In genomic region chr5:38931731-38932130, GRCh38 we compare ENCODE assay signal across 24 cellular contexts.
"Had no signal": no experiment of that assay in that cellular context is flagged by ENCODE, and none has a peak within 500 bp of the region (broad histone marks: within the 10 kb centered on the region; RNA-seq: fewer than 3 reads in every experiment).

No MANE protein-coding gene starts in this region.

- ATAC-seq: body of pancreas; foreskin keratinocyte; naive thymus-derived CD4-positive, alpha-beta T cell; stimulated activated naive B cell treated with anti-CD40 and anti-IgM and Interleukin-4, amounts not matched to agents 10 μg/mL and 1 μg/mL and 100 μg/mL, for 72 hours; T-cell had no signal

- H3K4me1 ChIP-seq: colonic mucosa, foreskin keratinocyte, left ventricle myocardium inferior, testis, vagina had no signal

- H3K4me3 ChIP-seq: body of pancreas, colonic mucosa, hepatocyte, left ventricle myocardium inferior, sigmoid colon, smooth muscle cell, testis, vagina had no signal

- DNase-seq: activated CD4-positive, alpha-beta T cell treated with anti-CD3 and anti-CD28 coated beads for 1 hour; activated CD4-positive, alpha-beta T cell treated with anti-CD3 and anti-CD28 coated beads, Interleukin-2, amount 50 U/mL, for 4 hours; activated effector memory CD4-positive, alpha-beta T cell treated with Interleukin-2 at 50 U/mL for 16 hours; activated naive CD4-positive, alpha-beta T cell treated with anti-CD3 and anti-CD28 coated beads for 36 hours; activated naive CD8-positive, alpha-beta T cell treated with anti-CD3 and anti-CD28 coated beads, Interleukin-2, amount 10 ng/mL, durations not matched to agents 7 days and 5 days; activated T-cell treated with anti-CD3 and anti-CD28 coated beads, Interleukin-2, amount 50 U/mL, for 48 hours; amygdala; body of pancreas; colonic mucosa; foreskin keratinocyte; glutamatergic neuron; immature natural killer cell; kidney glomerular epithelial cell; left ventricle myocardium inferior; naive thymus-derived CD4-positive, alpha-beta T cell; retina; sigmoid colon; stimulated activated CD4-positive, alpha-beta T cell treated with anti-CD3 and anti-CD28 coated beads, Interleukin-15, amount 100 ng/mL, for 24 hours; stimulated activated naive B cell treated with anti-CD40 and anti-IgM and Interleukin-4, amounts not matched to agents 10 μg/mL and 1 μg/mL and 100 μg/mL, for 72 hours; T-cell; testis had no signal

- H3K36me3 ChIP-seq: colonic mucosa had no signal

- H3K27me3 ChIP-seq: body of pancreas, colonic mucosa, foreskin keratinocyte, hepatocyte, sigmoid colon, testis, vagina had no signal

- H3K27ac ChIP-seq: colonic mucosa, foreskin keratinocyte, hepatocyte, left ventricle myocardium inferior, sigmoid colon, testis, vagina had no signal

- H3K9me3 ChIP-seq: body of pancreas, colonic mucosa, left ventricle myocardium inferior, sigmoid colon, testis, vagina had no signal
